Comparison of ENCODE assay signal across 24 cellular contexts in the genomic region with DNA sequence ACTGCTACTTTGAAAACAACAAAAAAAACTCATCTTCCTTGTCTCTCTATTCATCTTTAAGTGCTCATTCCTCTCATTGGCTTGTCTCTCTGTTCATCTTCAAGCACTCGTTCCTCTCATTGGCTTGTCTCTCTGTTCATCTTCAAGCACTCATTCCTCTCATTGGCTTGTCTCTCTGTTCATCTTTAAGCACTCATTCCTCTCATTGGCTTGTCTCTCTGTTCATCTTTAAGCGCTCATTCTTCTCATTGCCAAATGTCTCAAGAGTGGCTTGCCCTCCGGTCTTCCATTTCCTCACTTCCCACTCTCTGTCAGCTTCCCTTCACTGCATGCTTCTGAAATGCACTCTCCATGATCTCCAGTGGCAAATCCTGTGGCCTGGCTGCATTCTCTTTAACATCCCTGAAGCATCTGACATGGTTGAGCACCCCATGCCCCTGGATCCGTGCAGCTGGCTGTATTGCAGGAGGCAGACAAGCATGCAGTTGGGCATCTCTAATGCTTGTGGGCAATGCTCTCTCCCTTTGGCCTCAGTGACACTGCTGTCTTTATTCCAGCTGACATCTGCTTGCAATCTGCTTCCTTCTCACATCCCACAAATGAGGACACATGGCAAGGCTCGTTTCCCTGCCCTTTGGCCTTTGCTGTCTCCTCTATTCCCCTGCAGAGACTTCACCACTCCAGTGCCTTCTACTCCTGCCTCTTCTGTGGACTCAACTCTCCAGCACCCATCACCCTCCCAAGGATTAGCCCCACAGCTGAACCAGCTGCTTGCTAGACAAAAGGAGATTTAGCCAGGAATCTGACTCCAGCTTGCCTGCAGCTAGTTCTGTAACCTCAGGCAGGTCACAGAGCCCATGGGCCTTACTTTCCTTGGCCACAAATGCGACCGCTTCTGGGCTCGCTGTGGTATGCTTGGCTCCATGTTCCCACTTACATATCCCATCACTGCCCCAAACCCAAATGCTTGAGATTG.
DNase-seq lines count a peak whose midpoint lies in the region; ATAC-seq, FAIRE-seq and TF ChIP-seq lines count a peak whose summit lies in the region.
"Had no signal": no experiment of that assay in that cellular context is flagged by ENCODE, and none has a peak within 500 bp of the region (broad histone marks: within the 10 kb centered on the region; RNA-seq: fewer than 3 reads in every experiment).

No MANE protein-coding gene starts in this region.

- no peak overlapping the region for H3K27ac ChIP-seq in kidney (ENCODE audit: low read depth in 2 of 2, low read length in 2 of 2)
- H3K27ac ChIP-seq: SJSA1 had no signal

- H3K36me3 ChIP-seq in bronchial epithelial cell (ENCODE audit: control insufficient read depth, insufficient read depth, low read length): no peaks in the 10 kb centered on the region
- H3K36me3 ChIP-seq in kidney (ENCODE audit: control insufficient read depth in 1 of 2, insufficient read depth in 2 of 2, low read length in 2 of 2): no peaks in the 10 kb centered on the region
- H3K36me3 ChIP-seq: SJSA1 had no signal

- no peaks in the 10 kb centered on the region for H3K4me1 ChIP-seq in kidney (ENCODE audit: control insufficient read depth in 1 of 2, insufficient read depth in 1 of 2, low read depth in 1 of 2, low read length in 2 of 2)
- H3K4me1 ChIP-seq: SJSA1 had no signal

- DNase-seq in cardiac septum (ENCODE audit: low spot score) (peak; percentile 68), left cardiac atrium (no peak), bronchial epithelial cell (ENCODE audit: low read depth) (no peak), myocyte (ENCODE audit: low read depth) (peak; percentile 47), SIG-M5 treated with dmso at 0.1 percent for 504 hours (lab: John Stamatoyannopoulos, UW; ENCODE audit: unreplicated experiment) (no peak), SHP77 treated with DMSO at 0.1 percent for 48 hours (lab: John Stamatoyannopoulos, UW) (no peak), kidney (no peak)
- DNase-seq: 8988T; CD4-positive, alpha-beta memory T cell; DMS79 treated with DMSO at 0.1 percent for 48 hours; H7; Kasumi-1; MM.1S; NCI-H1105; NCI-H1694 treated with DMSO at 0.1 percent for 48 hours; NCI-H345; NCI-H526; OCI-M1; RPMI8226 had no signal

- no peak overlapping the region for H3K9ac ChIP-seq in kidney (ENCODE audit: low read length in 2 of 2)

- H3K4me3 ChIP-seq in bronchial epithelial cell (ENCODE audit: low read depth, low read length): no peak overlapping the region
- no peak overlapping the region for H3K4me3 ChIP-seq in kidney (ENCODE audit: low read length in 2 of 2)
- H3K4me3 ChIP-seq: SJSA1 had no signal

- intact Hi-C loops in cardiac septum (cut with DNase I) (no loop called here), left cardiac atrium (cut with DNase I) (loop anchor here in 1 of 2 donors (10.0 kb wide), 1 partner anchor 195 kb away; no protein-coding TSS in a partner anchor), kidney (cut with DNase I) (no loop called here)

- FAIRE-seq in bronchial epithelial cell (lab: Jason Lieb, UNC) (peak; percentile 40), kidney (lab: Jason Lieb, UNC) (no peak)
- FAIRE-seq: D721Med, G401.6, GM19239 had no signal

- H3K9me3 ChIP-seq in kidney (ENCODE audit: control insufficient read depth in 1 of 2, low read length in 2 of 2): no peaks in the 10 kb centered on the region
- H3K9me3 ChIP-seq: SJSA1 had no signal

- TF ChIP-seq CTCF in bronchial epithelial cell (IDR thresholded peaks at IDR 0.05; ENCODE audit: insufficient read depth, low read length, severe bottlenecking) (no peak), kidney (IDR thresholded peaks at IDR 0.05; ENCODE audit: borderline replicate concordance, extremely low read depth, insufficient read depth) (no peak)

- peaks cover 7% of the 10 kb centered on the region for H3K27me3 ChIP-seq in bronchial epithelial cell (ENCODE audit: control insufficient read depth, insufficient read depth, low read length)
- H3K27me3 ChIP-seq: SJSA1 had no signal

- no peak for ATAC-seq in left cardiac atrium
- ATAC-seq in GM18519 (IDR thresholded peaks at IDR 0.05; ENCODE audit: low FRiP score, unreplicated experiment): no peak

Comparison
In these comparisons a context has a peak if more than half of its experiments do, and no peak if none do; other contexts are left out.
1. DNase-seq: peak in cardiac septum (single experiment) and myocyte (single experiment); none in left cardiac atrium (single experiment), bronchial epithelial cell (single experiment), SIG-M5 treated with dmso at 0.1 percent for 504 hours (single experiment), SHP77 treated with DMSO at 0.1 percent for 48 hours (single experiment) and kidney (single experiment).